ENCODE assay signal across 27 cellular contexts in the genomic region with DNA sequence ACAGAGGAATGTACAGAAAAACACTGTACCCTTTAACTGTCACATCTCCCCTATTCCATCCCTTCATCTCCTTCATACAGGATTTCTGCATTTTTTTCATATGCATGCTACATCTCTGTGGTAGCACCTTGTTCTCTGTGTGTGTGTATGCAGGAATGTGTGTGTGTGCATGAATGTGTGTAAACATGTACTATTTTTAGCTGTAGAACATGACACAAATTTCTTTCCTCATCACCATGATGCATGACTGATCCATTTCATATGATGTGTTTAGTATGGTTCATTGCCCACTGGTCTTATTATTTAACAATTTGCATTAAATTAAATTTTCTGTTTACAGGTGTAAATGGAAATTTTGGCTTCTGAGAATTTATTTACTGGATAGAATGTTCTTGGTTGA.
"Had no signal": no experiment of that assay in that cellular context is flagged by ENCODE, and none has a peak within 500 bp of the region (broad histone marks: within the 10 kb centered on the region; RNA-seq: fewer than 3 reads in every experiment).

No MANE protein-coding gene starts in this region.

- H3K27ac ChIP-seq: brain microvascular endothelial cell, epithelial cell of prostate, hepatocyte, parathyroid adenoma, right lobe of liver, stomach, suprapubic skin, tibial nerve had no signal

- H3K4me3 Mint-ChIP-seq: activated CD4-positive, alpha-beta memory T cell treated with anti-CD3 and anti-CD28 coated beads, Interleukin-2, amount 10 ng/mL, durations not matched to agents 7 days and 5 days; activated naive CD4-positive, alpha-beta T cell treated with anti-CD3 and anti-CD28 coated beads, Interleukin-2, amount 10 ng/mL, durations not matched to agents 7 days and 5 days; activated naive CD8-positive, alpha-beta T cell treated with anti-CD3 and anti-CD28 coated beads, Interleukin-2, amount 50 U/mL, for 24 hours; activated T-cell treated with anti-CD3 and anti-CD28 coated beads, Interleukin-2, amount 50 U/mL, for 72 hours; endodermal cell; immature natural killer cell; nephron progenitor cell; stimulated activated memory B cell treated with anti-CD40 and anti-IgM and Interleukin-4, amounts not matched to agents 10 μg/mL and 1 μg/mL and 100 μg/mL, for 72 hours; T-helper 1 cell treated with Interleukin-12 subunit alpha and Interleukin-12 subunit beta and Interleukin-4 antibody, amounts not matched to agents 30 μg/mL and 1 μg/mL, for 36 hours had no signal

- H3K9me3 ChIP-seq: right lobe of liver, suprapubic skin had no signal

- H2AFZ ChIP-seq: hepatocyte, parathyroid adenoma had no signal

- H3K36me3 Mint-ChIP-seq: activated naive CD4-positive, alpha-beta T cell treated with anti-CD3 and anti-CD28 coated beads, Interleukin-2, amount 10 ng/mL, durations not matched to agents 7 days and 5 days; immature natural killer cell; stimulated activated memory B cell treated with anti-CD40 and anti-IgM and Interleukin-4, amounts not matched to agents 10 μg/mL and 1 μg/mL and 100 μg/mL, for 72 hours had no signal

- H3K27ac Mint-ChIP-seq: activated CD4-positive, alpha-beta memory T cell treated with anti-CD3 and anti-CD28 coated beads, Interleukin-2, amount 10 ng/mL, durations not matched to agents 7 days and 5 days; activated naive CD4-positive, alpha-beta T cell treated with anti-CD3 and anti-CD28 coated beads, Interleukin-2, amount 10 ng/mL, durations not matched to agents 7 days and 5 days; activated naive CD8-positive, alpha-beta T cell treated with anti-CD3 and anti-CD28 coated beads, Interleukin-2, amount 50 U/mL, for 24 hours; activated T-cell treated with anti-CD3 and anti-CD28 coated beads, Interleukin-2, amount 50 U/mL, for 72 hours; endodermal cell; immature natural killer cell; nephron progenitor cell; stimulated activated memory B cell treated with anti-CD40 and anti-IgM and Interleukin-4, amounts not matched to agents 10 μg/mL and 1 μg/mL and 100 μg/mL, for 72 hours; T-helper 1 cell treated with Interleukin-12 subunit alpha and Interleukin-12 subunit beta and Interleukin-4 antibody, amounts not matched to agents 30 μg/mL and 1 μg/mL, for 36 hours had no signal

- H3K27me3 ChIP-seq: brain microvascular endothelial cell, hepatocyte, right lobe of liver, stomach, suprapubic skin, tibial nerve had no signal

- H3K4me2 ChIP-seq: hepatocyte had no signal

- DNase-seq: activated CD4-positive, alpha-beta memory T cell treated with anti-CD3 and anti-CD28 coated beads, Interleukin-2, amount 10 ng/mL, durations not matched to agents 7 days and 5 days; activated CD4-positive, alpha-beta T cell treated with anti-CD3 and anti-CD28 coated beads for 48 hours; activated effector memory CD4-positive, alpha-beta T cell treated with anti-CD3 and anti-CD28 coated beads, Interleukin-2, amount 50 U/mL, for 16 hours; activated naive CD4-positive, alpha-beta T cell treated with anti-CD3 and anti-CD28 coated beads, Interleukin-2, amount 10 ng/mL, durations not matched to agents 7 days and 5 days; activated naive CD8-positive, alpha-beta T cell treated with anti-CD3 and anti-CD28 coated beads, Interleukin-2, amount 50 U/mL, for 24 hours; activated T-cell treated with anti-CD3 and anti-CD28 coated beads, Interleukin-2, amount 50 U/mL, for 72 hours; aorta; brain microvascular endothelial cell; central memory CD4-positive, alpha-beta T cell; cortex of kidney; endodermal cell; glutamatergic neuron; immature natural killer cell; left ventricle myocardium superior; mammary epithelial cell; nephron progenitor cell; nucleus accumbens; right lobe of liver; small intestine; stomach had no signal

- H3K79me2 ChIP-seq: hepatocyte, parathyroid adenoma had no signal

- H3K36me3 ChIP-seq: brain microvascular endothelial cell, right lobe of liver, stomach, suprapubic skin, tibial nerve had no signal

- H3K9ac ChIP-seq: parathyroid adenoma had no signal

- H3K4me1 Mint-ChIP-seq: activated CD4-positive, alpha-beta memory T cell treated with anti-CD3 and anti-CD28 coated beads, Interleukin-2, amount 10 ng/mL, durations not matched to agents 7 days and 5 days; activated naive CD4-positive, alpha-beta T cell treated with anti-CD3 and anti-CD28 coated beads, Interleukin-2, amount 10 ng/mL, durations not matched to agents 7 days and 5 days; activated naive CD8-positive, alpha-beta T cell treated with anti-CD3 and anti-CD28 coated beads, Interleukin-2, amount 50 U/mL, for 24 hours; endodermal cell; immature natural killer cell; stimulated activated memory B cell treated with anti-CD40 and anti-IgM and Interleukin-4, amounts not matched to agents 10 μg/mL and 1 μg/mL and 100 μg/mL, for 72 hours had no signal

- H3K9me3 Mint-ChIP-seq: activated CD4-positive, alpha-beta memory T cell treated with anti-CD3 and anti-CD28 coated beads, Interleukin-2, amount 10 ng/mL, durations not matched to agents 7 days and 5 days; activated naive CD4-positive, alpha-beta T cell treated with anti-CD3 and anti-CD28 coated beads, Interleukin-2, amount 10 ng/mL, durations not matched to agents 7 days and 5 days; activated naive CD8-positive, alpha-beta T cell treated with anti-CD3 and anti-CD28 coated beads, Interleukin-2, amount 50 U/mL, for 24 hours; activated T-cell treated with anti-CD3 and anti-CD28 coated beads, Interleukin-2, amount 50 U/mL, for 72 hours; endodermal cell; immature natural killer cell; stimulated activated memory B cell treated with anti-CD40 and anti-IgM and Interleukin-4, amounts not matched to agents 10 μg/mL and 1 μg/mL and 100 μg/mL, for 72 hours; T-helper 1 cell treated with Interleukin-12 subunit alpha and Interleukin-12 subunit beta and Interleukin-4 antibody, amounts not matched to agents 30 μg/mL and 1 μg/mL, for 36 hours had no signal

- ATAC-seq: activated naive CD8-positive, alpha-beta T cell treated with anti-CD3 and anti-CD28 coated beads, Interleukin-2, amount 50 U/mL, for 24 hours; activated T-cell treated with anti-CD3 and anti-CD28 coated beads, Interleukin-2, amount 50 U/mL, for 72 hours; left ventricle myocardium superior; right lobe of liver; stimulated activated memory B cell treated with anti-CD40 and anti-IgM and Interleukin-4, amounts not matched to agents 10 μg/mL and 1 μg/mL and 100 μg/mL, for 72 hours had no signal

- H3K4me1 ChIP-seq: parathyroid adenoma, right lobe of liver, stomach, suprapubic skin, tibial nerve had no signal

- H3K4me3 ChIP-seq: hepatocyte, right lobe of liver, stomach, suprapubic skin, tibial nerve had no signal
